Comparison of ENCODE assay signal across 2 cellular contexts in genomic region chr4:3480528-3481112, GRCh38.
TF ChIP-seq lines count a peak whose summit lies in the region.

No MANE protein-coding gene starts in this region.

TF ChIP-seq in HEK293, 187 proteins besides CTCF, POLR2A, EP300 and RAD21 (continued from another document and continues in another):
- no peak for TF ChIP-seq TSHZ1 (tag by site-specific recombination; IDR thresholded peaks at IDR 0.05; ENCODE audit: borderline replicate concordance)
- TF ChIP-seq ZNF549 (tag by site-specific recombination; IDR thresholded peaks at IDR 0.05), result no peak
- TF ChIP-seq ZNF280D (tag by site-specific recombination; IDR thresholded peaks at IDR 0.05), result no peak
- TF ChIP-seq ZFP41 (tag by site-specific recombination; IDR thresholded peaks at IDR 0.05; ENCODE audit: borderline replicate concordance), result no peak
- no peak for TF ChIP-seq ZNF341 (tag by site-specific recombination; IDR thresholded peaks at IDR 0.05; ENCODE audit: low read depth)
- no peak for TF ChIP-seq ZNF580 (tag by site-specific recombination; IDR thresholded peaks at IDR 0.05)
- no peak for TF ChIP-seq REPIN1 (tag by site-specific recombination; IDR thresholded peaks at IDR 0.05; ENCODE audit: low read depth)
- TF ChIP-seq ZNF677 (tag by site-specific recombination; IDR thresholded peaks at IDR 0.05), result no peak
- no peak for TF ChIP-seq ZNF510 (tag by site-specific recombination; IDR thresholded peaks at IDR 0.05; ENCODE audit: insufficient replicate concordance)
- TF ChIP-seq GLIS1 (tag by site-specific recombination; IDR thresholded peaks at IDR 0.05), result peak; percentile 78
- no peak for TF ChIP-seq ZNF280C (tag by site-specific recombination; IDR thresholded peaks at IDR 0.05)
- no peak for TF ChIP-seq ZNF629 (tag by site-specific recombination; IDR thresholded peaks at IDR 0.05)
- peak; percentile 81 for TF ChIP-seq ZBTB48 (tag by site-specific recombination; IDR thresholded peaks at IDR 0.05)
- TF ChIP-seq PBX3 (CRISPR knock-in tag; IDR thresholded peaks at IDR 0.05), result no peak

TF ChIP-seq in HepG2, 621 proteins besides CTCF, POLR2A, EP300 and RAD21 (continued from another document):
- TF ChIP-seq THRA (CRISPR knock-in tag; IDR thresholded peaks at IDR 0.05; ENCODE audit: borderline replicate concordance) (0 out of 2 replicates have a peak, but pooled peaks have one; percentile 17), SAP130 (CRISPR knock-in tag; IDR thresholded peaks at IDR 0.05; ENCODE audit: low read depth) (no peak), GLI4 (CRISPR knock-in tag; IDR thresholded peaks at IDR 0.05; ENCODE audit: borderline replicate concordance) (no peak), ZNF234 (CRISPR knock-in tag; conservative IDR thresholded peaks at IDR 0.05) (no peak), ZFP91 (CRISPR knock-in tag; IDR thresholded peaks at IDR 0.05; ENCODE audit: borderline replicate concordance) (peak; percentile 35; the same call in 1 of the 2 replicates), LCORL (IDR thresholded peaks at IDR 0.05) (no peak), LCORL (CRISPR knock-in tag; IDR thresholded peaks at IDR 0.05) (0 out of 2 replicates have a peak, but pooled peaks have one; percentile 35), RBM22 (optimal IDR thresholded peaks at IDR 0.05; ENCODE audit: low read length) (no peak), ZNF263 (CRISPR knock-in tag; IDR thresholded peaks at IDR 0.05) (no peak), DZIP1 (CRISPR knock-in tag; IDR thresholded peaks at IDR 0.05) (no peak), FOXC1 (CRISPR knock-in tag; IDR thresholded peaks at IDR 0.05; ENCODE audit: borderline replicate concordance) (0 out of 2 replicates have a peak, but pooled peaks have one; percentile 34), ZNF121 (CRISPR knock-in tag; IDR thresholded peaks at IDR 0.05) (no peak), BRCA1 (CRISPR knock-in tag; IDR thresholded peaks at IDR 0.05) (no peak), SOX13 (IDR thresholded peaks at IDR 0.05) (no peak), SOX13 (CRISPR knock-in tag; conservative IDR thresholded peaks at IDR 0.05 in 1 of 2, IDR thresholded peaks at IDR 0.05 in 1 of 2) (no peak), ZBTB40 (IDR thresholded peaks at IDR 0.05) (no peak), ZBTB40 (CRISPR knock-in tag; IDR thresholded peaks at IDR 0.05) (peak; percentile 20; the same call in 1 of the 2 replicates), HNRNPL (IDR thresholded peaks at IDR 0.05; ENCODE audit: low read depth, low read length) (0 out of 2 replicates have a peak, but pooled peaks have one; percentile 28)
